18 cellular contexts compared by ENCODE assay signal in the genomic region with DNA sequence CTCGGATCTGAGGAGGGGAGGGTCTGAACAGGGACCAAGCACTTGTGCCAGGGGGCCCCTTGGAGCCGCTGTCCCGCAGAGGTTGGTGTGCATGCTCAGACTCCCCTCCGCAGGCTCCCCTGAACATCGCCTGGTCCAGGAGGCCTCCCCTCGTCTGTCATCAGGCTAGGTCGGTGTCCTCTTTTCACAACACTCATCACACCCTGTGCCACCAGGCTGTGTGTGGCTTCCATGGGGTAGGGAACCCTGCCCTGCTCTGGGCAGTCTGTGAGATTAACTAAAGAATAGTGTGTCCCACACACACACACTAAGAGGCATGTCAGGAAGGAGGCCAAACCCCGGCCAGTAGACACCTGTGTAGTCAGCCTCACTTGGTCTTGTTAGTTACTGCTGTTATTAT.
"Had no signal": no experiment of that assay in that cellular context is flagged by ENCODE, and none has a peak within 500 bp of the region (broad histone marks: within the 10 kb centered on the region; RNA-seq: fewer than 3 reads in every experiment).

No MANE protein-coding gene starts in this region.

- H3K36me3 ChIP-seq: heart right ventricle, thoracic aorta, vagina had no signal

- H3K27me3 ChIP-seq: vagina had no signal

- H3K4me3 ChIP-seq: heart right ventricle, lung, thoracic aorta, vagina had no signal

- H3K9me3 ChIP-seq: thoracic aorta, vagina had no signal

- FAIRE-seq: endometrium, keratinocyte, small intestine had no signal

- ATAC-seq: sciatic nerve had no signal

- H3K27ac ChIP-seq: heart right ventricle, thoracic aorta, vagina had no signal

- DNase-seq: activated B cell treated with CpG ODN at 0.5 μM for 24 hours; activated CD4-positive, alpha-beta memory T cell treated with anti-CD3 and anti-CD28 coated beads for 36 hours; activated CD4-positive, alpha-beta T cell treated with anti-CD3 and anti-CD28 coated beads for 48 hours; activated naive CD4-positive, alpha-beta T cell treated with anti-CD3 and anti-CD28 coated beads, Interleukin-2, amount 10 ng/mL, durations not matched to agents 7 days and 5 days; activated T-cell treated with anti-CD3 and anti-CD28 coated beads, Interleukin-2, amount 50 U/mL, for 1 hour; effector CD4-positive, alpha-beta T cell; heart right ventricle; naive thymus-derived CD8-positive, alpha-beta T cell; small intestine; stimulated activated CD4-positive, alpha-beta T cell treated with anti-CD3 and anti-CD28 coated beads, Interleukin-2, amount 100 ng/mL, for 24 hours; stimulated activated naive B cell treated with anti-CD40 and anti-IgM and Interleukin-4, amounts not matched to agents 10 μg/mL and 1 μg/mL and 100 μg/mL, for 72 hours; T1000 had no signal
